15 cellular contexts compared by ENCODE assay signal in the genomic region with DNA sequence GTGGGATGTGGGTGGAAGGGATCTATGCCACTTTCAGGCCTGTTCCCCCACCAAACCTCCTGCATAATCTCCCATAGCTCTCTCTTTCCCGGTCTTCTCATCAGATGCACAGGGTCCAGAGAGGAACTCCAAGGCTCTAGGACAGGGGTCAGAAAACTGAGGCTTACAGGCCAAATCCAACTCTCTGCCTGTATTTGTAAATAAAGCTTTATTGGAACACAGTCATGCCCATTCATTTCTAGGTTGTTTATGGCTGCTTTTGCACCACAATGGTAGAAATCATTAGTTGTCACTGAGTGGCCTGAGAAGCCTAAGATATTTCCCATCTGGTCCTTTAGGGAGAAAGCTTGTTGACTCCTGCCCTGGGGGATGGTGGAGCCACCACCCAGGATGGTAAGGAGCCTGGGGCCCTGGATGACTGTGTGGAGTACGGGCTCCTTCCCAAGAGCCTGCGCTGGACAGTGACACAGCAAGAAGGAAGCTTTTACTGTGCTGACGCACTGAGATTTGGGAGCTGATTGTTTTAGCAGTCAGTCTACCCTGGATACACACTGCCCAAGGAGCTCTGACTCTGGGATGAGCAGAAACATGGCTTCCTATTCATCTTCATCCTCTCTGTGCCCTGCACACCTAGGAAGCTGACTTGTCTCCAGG.
"Had no signal": no experiment of that assay in that cellular context is flagged by ENCODE, and none has a peak within 500 bp of the region (broad histone marks: within the 10 kb centered on the region; RNA-seq: fewer than 3 reads in every experiment).

No MANE protein-coding gene starts in this region.

- H3K27me3 ChIP-seq: MG63 had no signal

- FAIRE-seq: HTR-8/SVneo had no signal

- DNase-seq: Karpas-422, KG1, MG63, NCI-H1092, NCI-H1436, NCI-H187, NCI-H2081 treated with DMSO at 0.1 percent for 48 hours, NCI-H226, NCI-H446, NCI-H524 treated with DMSO at 0.1 percent for 48 hours, SHP77 had no signal

- H3K36me3 Mint-ChIP-seq: IgD-negative memory B cell had no signal

- H3K4me3 Mint-ChIP-seq: IgD-negative memory B cell had no signal

- H3K4me3 ChIP-seq: MG63 had no signal

- H3K4me1 Mint-ChIP-seq: IgD-negative memory B cell had no signal

- H3K9me3 ChIP-seq: MG63 had no signal

- H3K36me3 ChIP-seq: MG63 had no signal

- H3K27ac ChIP-seq: HL-60, RWPE1 had no signal
